ENCODE assay signal across 15 cellular contexts in genomic region chr3:130345487-130346079, GRCh38. TPM values are rescaled to one million over a fixed set of nuclear protein-coding genes. Genes with fewer than 3 reads are reported as not detected.
DNase-seq lines count a peak whose midpoint lies in the region; ATAC-seq, FAIRE-seq and TF ChIP-seq lines count a peak whose summit lies in the region.
"Had no signal": no experiment of that assay in that cellular context is flagged by ENCODE, and none has a peak within 500 bp of the region (broad histone marks: within the 10 kb centered on the region; RNA-seq: fewer than 3 reads in every experiment).

Gene COL6A5 (plus strand): TSS chr3:130345672. CDS start chr3:130373639, 27,967 bp downstream.

- H2AFZ ChIP-seq in SK-N-SH (ENCODE audit: low read depth) (no peak within 1 kb of the TSS), K562 (ENCODE audit: low read depth, low read length) (peak within 1 kb of the TSS; percentile 74)

- no peak for TF ChIP-seq POLR2A in K562 (conservative IDR thresholded peaks at IDR 0.05)
- no peak for TF ChIP-seq POLR2A in stomach (IDR thresholded peaks at IDR 0.05)
- TF ChIP-seq POLR2A in transverse colon (IDR thresholded peaks at IDR 0.05), result no peak

- in situ Hi-C loops in K562 (cut with MboI), result no loop called here
- in situ Hi-C loops in transverse colon (cut with MboI; ENCODE audit: low pct_ligation_motif_present in 1 of 4, low pct_unique_long_range_greater_than_20kb in 1 of 4, low sequenced_read_pairs in 3 of 4), result no loop called here

- no peak within 1 kb of the TSS for H3K9ac ChIP-seq in SK-N-SH
- H3K9ac ChIP-seq in K562 (ENCODE audit: insufficient read depth in 1 of 2, low read depth in 2 of 2, low read length in 2 of 2), result peak within 1 kb of the TSS; percentile 64 to 89

- FAIRE-seq in K562 (lab: Jason Lieb, UNC) (no peak), frontal cortex (lab: Jason Lieb, UNC) (no peak)
- FAIRE-seq: HTR-8/SVneo, keratinocyte had no signal

- no peaks in the 10 kb centered on the region for H3K9me2 ChIP-seq in SK-N-SH

- no peaks in the 10 kb centered on the region for H3K36me3 ChIP-seq in SK-N-SH (replicated peaks in 1 of 2; ENCODE audit: control insufficient read depth in 1 of 2, insufficient read depth in 2 of 2, low read length in 1 of 2)
- no peaks in the 10 kb centered on the region for H3K36me3 ChIP-seq in K562 (ENCODE audit: control insufficient read depth, insufficient read depth, low read length)
- no peaks in the 10 kb centered on the region for H3K36me3 ChIP-seq in stomach
- H3K36me3 ChIP-seq in transverse colon, result no peaks in the 10 kb centered on the region
- no peaks in the 10 kb centered on the region for H3K36me3 ChIP-seq in CD8-positive, alpha-beta memory T cell (ENCODE audit: insufficient read depth, low read length)
- H3K36me3 ChIP-seq: adrenal gland had no signal

- H3K4me1 ChIP-seq in SK-N-SH (ENCODE audit: control insufficient read depth in 1 of 2, insufficient read depth in 2 of 2, low read depth in 1 of 2, low read length in 1 of 2) (no peaks in the 10 kb centered on the region; a peak in 1 of 4 replicates), K562 (replicated peaks in 1 of 2; ENCODE audit: control insufficient read depth in 2 of 2, insufficient read depth in 2 of 2, low read length in 2 of 2) (peaks cover 4 to 40% of the 10 kb centered on the region in 2 experiments; a peak in 4 of 5 replicates), stomach (peaks cover 0 to 9% (median 4%) of the 10 kb centered on the region in 4 donors), transverse colon (no peaks in the 10 kb centered on the region)
- no peaks in the 10 kb centered on the region for H3K4me1 ChIP-seq in CD8-positive, alpha-beta memory T cell (ENCODE audit: insufficient read depth, low read length)
- H3K4me1 ChIP-seq: adrenal gland had no signal

- DNase-seq in SK-N-SH (peak; percentile 9), K562 (ENCODE audit: extremely low read depth in 1 of 4, low spot score in 3 of 4) (peak; percentile 10 to 80 (median 30)), iPS-NIHi11 (ENCODE audit: low spot score) (peak; percentile 43), stomach (no peak), frontal cortex (ENCODE audit: low spot score in 2 of 2) (no peak), transverse colon (no peak)
- no peak for DNase-seq in CD8-positive, alpha-beta memory T cell
- DNase-seq: adrenal gland; NCI-H187; stimulated activated CD4-positive, alpha-beta T cell treated with anti-CD3 and anti-CD28 coated beads, Interleukin-4, amount 100 ng/mL, for 4 hours; T-helper 9 cell had no signal

- no peaks in the 10 kb centered on the region for H3K36me3 Mint-ChIP-seq in CD8-positive, alpha-beta memory T cell

- H3K4me2 ChIP-seq in SK-N-SH (no peak within 1 kb of the TSS), K562 (ENCODE audit: insufficient read depth, low read length) (peak within 1 kb of the TSS; percentile 71)

- no TSS peak for BruUV-seq in K562 (replicated peaks; lab: Mats Ljungman, UMichigan)

- no peaks in the 10 kb centered on the region for H3K9me1 ChIP-seq in K562 (ENCODE audit: control insufficient read depth, insufficient read depth, low read length)

- 3% methylated on average over 24 of the region's 41 CpGs for WGBS in SK-N-SH (ENCODE audit: low lambda C conversion rate)
- 2% methylated on average over 18 of the region's 41 CpGs for WGBS in K562 (ENCODE audit: insufficient coverage, low coverage, missing lambda C conversion rate)
- WGBS in stomach, 5 donors, result 2 to 9% (median 5%) methylated on average over 7 to 41 of the region's 41 CpGs
- WGBS in transverse colon (ENCODE audit: low coverage in 1 of 2), 2 donors, result 21% methylated on average over 33 of the region's 41 CpGs; no CpG with 5 or more reads in 1 of the 2 donors

- H3K27ac Mint-ChIP-seq in CD8-positive, alpha-beta memory T cell, result no peak within 1 kb of the TSS

- POLR2A ChIA-PET in SK-N-SH (lab: Yijun Ruan, JAX) (no interaction called here), K562 (lab: Yijun Ruan, JAX) (interaction anchor here (1.0 kb wide), 1 partner anchor 54 kb away, joined by 4 read pairs; no protein-coding TSS in a partner anchor)
- POLR2A ChIA-PET in CD8-positive, alpha-beta memory T cell (lab: Charles Lee), result no interaction called here

- CTCF ChIA-PET in SK-N-SH (lab: Yijun Ruan, JAX), result interaction anchor here (0.6 to 1.4 kb wide), 2 partner anchors 11 to 37 kb away, joined by 3 read pairs; no protein-coding TSS in a partner anchor
- CTCF ChIA-PET in K562 (lab: Yijun Ruan, JAX; ENCODE audit: low intra/inter-chr PET ratio), result no interaction called here
- CTCF ChIA-PET in CD8-positive, alpha-beta memory T cell (lab: Charles Lee), result no interaction called here

- TF ChIP-seq EP300 in SK-N-SH (IDR thresholded peaks at IDR 0.05; ENCODE audit: borderline replicate concordance in 1 of 2, low read depth in 1 of 2, low read length in 1 of 2), result no peak
- peak; percentile 14; the same call in 1 of the 2 replicates for TF ChIP-seq EP300 in K562 (IDR thresholded peaks at IDR 0.05; ENCODE audit: low read length)
- TF ChIP-seq EP300 in stomach (IDR thresholded peaks at IDR 0.05), result no peak
- no peak for TF ChIP-seq EP300 in transverse colon (IDR thresholded peaks at IDR 0.05; ENCODE audit: low read depth)

- TF ChIP-seq CTCF in SK-N-SH (IDR thresholded peaks at IDR 0.05) (no peak), K562 (IDR thresholded peaks at IDR 0.05 in 2 of 3, conservative IDR thresholded peaks at IDR 0.05 in 1 of 3; ENCODE audit: insufficient read depth in 2 of 3, low read depth in 1 of 3, low read length in 3 of 3) (no peak), stomach (IDR thresholded peaks at IDR 0.05) (no peak), transverse colon (IDR thresholded peaks at IDR 0.05) (no peak)

- H3K9me3 ChIP-seq in SK-N-SH (no peaks in the 10 kb centered on the region), K562 (replicated peaks; ENCODE audit: control insufficient read depth, insufficient read depth, low read depth, low read length) (no peaks in the 10 kb centered on the region), stomach (no peaks in the 10 kb centered on the region), transverse colon (no peaks in the 10 kb centered on the region)
- no peaks in the 10 kb centered on the region for H3K9me3 ChIP-seq in CD8-positive, alpha-beta memory T cell (ENCODE audit: low read length)
- H3K9me3 ChIP-seq: adrenal gland had no signal

- H3K4me3 ChIP-seq in SK-N-SH (ENCODE audit: low read depth in 2 of 2, low read length in 1 of 2), result no peak within 1 kb of the TSS
- H3K4me3 ChIP-seq in K562, result peak within 1 kb of the TSS; percentile 59
- H3K4me3 ChIP-seq in stomach, result peak within 1 kb of the TSS in 3 of 4 donors; percentile 4 to 25 (median 5)
- H3K4me3 ChIP-seq in transverse colon, result no peak within 1 kb of the TSS
- H3K4me3 ChIP-seq in CD8-positive, alpha-beta memory T cell (ENCODE audit: low read length), result no peak within 1 kb of the TSS
- H3K4me3 ChIP-seq: adrenal gland had no signal

- no peaks in the 10 kb centered on the region for H3K4me1 Mint-ChIP-seq in CD8-positive, alpha-beta memory T cell

- peaks cover 15 to 68% of the 10 kb centered on the region in 2 donors for H3K27me3 Mint-ChIP-seq in CD8-positive, alpha-beta memory T cell

- no peaks in the 10 kb centered on the region for H3F3A ChIP-seq in SK-N-SH (replicated peaks; ENCODE audit: insufficient read depth)

- no peak within 1 kb of the TSS for H3K4me3 Mint-ChIP-seq in CD8-positive, alpha-beta memory T cell

- H3K79me2 ChIP-seq in SK-N-SH (ENCODE audit: insufficient read depth) (no peaks in the 10 kb centered on the region), K562 (ENCODE audit: control insufficient read depth, insufficient read depth, low read length) (peaks cover 34% of the 10 kb centered on the region)

- ATAC-seq in SK-N-SH treated with all-trans-retinoic acid at 6 μM for 48 hours (no peak), K562 (peak; percentile 83)

- H3K27ac ChIP-seq in SK-N-SH (ENCODE audit: low read depth in 2 of 2, low read length in 1 of 2) (no peak within 1 kb of the TSS), K562 (ENCODE audit: extremely low read depth, low read depth, low read length) (peak within 1 kb of the TSS; percentile 96), stomach (no peak within 1 kb of the TSS), transverse colon (no peak within 1 kb of the TSS)
- no peak within 1 kb of the TSS for H3K27ac ChIP-seq in CD8-positive, alpha-beta memory T cell (ENCODE audit: low read depth, low read length)
- H3K27ac ChIP-seq: adrenal gland had no signal

- H4K20me1 ChIP-seq in SK-N-SH (ENCODE audit: insufficient read depth) (no peaks in the 10 kb centered on the region), K562 (replicated peaks; ENCODE audit: control insufficient read depth, insufficient read depth, low read length) (no peaks in the 10 kb centered on the region)

- H3K27me3 ChIP-seq in SK-N-SH (ENCODE audit: insufficient read depth) (no peaks in the 10 kb centered on the region), K562 (ENCODE audit: control insufficient read depth in 2 of 2, insufficient read depth in 2 of 2, low read length in 2 of 2) (no peaks in the 10 kb centered on the region), stomach (peaks cover 0 to 31% (median 16%) of the 10 kb centered on the region in 3 donors), transverse colon (peaks cover 34% of the 10 kb centered on the region)
- H3K27me3 ChIP-seq in CD8-positive, alpha-beta memory T cell (ENCODE audit: insufficient read depth, low read length, poor library complexity, severe bottlenecking), result peaks cover 4% of the 10 kb centered on the region

- peaks cover 0 to 8% (median 7%) of the 10 kb centered on the region in 5 donors for H3K9me3 Mint-ChIP-seq in CD8-positive, alpha-beta memory T cell

- TF ChIP-seq RAD21 in SK-N-SH (IDR thresholded peaks at IDR 0.05; ENCODE audit: low read length) (no peak), K562 (CRISPR knock-in tag; conservative IDR thresholded peaks at IDR 0.05 in 1 of 2, IDR thresholded peaks at IDR 0.05 in 1 of 2) (no peak)

- intact Hi-C loops in K562 (cut with micrococcal nuclease) (loop anchor here (5.0 kb wide), 1 partner anchor 42 kb away; no protein-coding TSS in a partner anchor), stomach (cut with DNase I; ENCODE audit: low total_unique reads) (no loop called here), transverse colon (cut with DNase I; ENCODE audit: low total_unique reads) (no loop called here)

RNA-seq across cellular contexts. Expression of gene COL6A5, which starts in this region (rescaled TPM):
- polyA plus RNA-seq in SK-N-SH (2012; rRNA removed), result not detected in 2 replicates
- polyA plus RNA-seq in SK-N-SH (2012; cell fraction: cytosol; rRNA removed), result not detected in 2 replicates
- not detected in 2 replicates for polyA plus RNA-seq in SK-N-SH (2012; cell fraction: nucleus; rRNA removed)
- 14.8 and 40.0 TPM in 2 replicates for total RNA-seq in K562 (2011; cell fraction: chromatin; rRNA removed; ENCODE audit: low replicate concordance)
- 7.8 and 10.9 TPM in 2 replicates for total RNA-seq in K562 (2011; cell fraction: nucleolus; rRNA removed)
- total RNA-seq in K562 (2011; cell fraction: nucleoplasm; rRNA removed), result 12.6 and 15.3 TPM in 2 replicates
- 4.9 and 5.2 TPM in 2 replicates for total RNA-seq in K562 (2014; rRNA removed)
- 8.9 and 9.0 TPM in 2 replicates for total RNA-seq in K562 (2014; rRNA removed; fragmentation: Illumina TruSeq; extraction: Trizol)
- 9.6 and 9.8 TPM in 2 replicates for total RNA-seq in K562 (2015; rRNA removed; fragmentation: Illumina TruSeq; extraction: Trizol)
- total RNA-seq in K562 (2021), result 4.9 and 5.6 TPM in 2 replicates
- polyA plus RNA-seq in K562 (2011; rRNA removed), result 5.0 and 9.1 TPM in 2 replicates
- polyA plus RNA-seq in K562 (2011; cell fraction: cytosol; rRNA removed), result 1.9 and 2.1 TPM in 2 replicates
- polyA plus RNA-seq in K562 (2011; cell fraction: nucleus; rRNA removed), result 13.9 and 18.1 TPM in 2 replicates
- 3.6 and 3.9 TPM in 2 replicates for polyA plus RNA-seq in K562 (2012)
- polyA plus RNA-seq in K562 (2014; fragmentation: Illumina TruSeq; extraction: Trizol), result 7.0 and 9.7 TPM in 2 replicates
- polyA plus RNA-seq in K562 (2014; fragmentation: Nextera tagmentation; extraction: Ambion mirVana), result 1 to 10 TPM; 1.5 to 2.3 TPM
- polyA plus RNA-seq in K562 (2014; rRNA removed), result 5.4 and 6.0 TPM in 2 replicates
- polyA minus RNA-seq in K562 (2011; rRNA and poly(A)+ RNA removed), result 10.0 and 14.7 TPM in 2 replicates
- polyA minus RNA-seq in K562 (2011; cell fraction: cytosol; rRNA and poly(A)+ RNA removed), result 1.7 and 3.6 TPM in 2 replicates
- 13.2 and 15.4 TPM in 2 replicates for polyA minus RNA-seq in K562 (2011; cell fraction: nucleus; rRNA and poly(A)+ RNA removed)
- total RNA-seq in stomach, result 1 to 10 TPM in 1 of 5 donors, under 1 TPM in 2, not detected in 2; 0.45 to 3.3 (median 0.72) TPM
- polyA plus RNA-seq in stomach, result 1 to 10 TPM in 1 of 3 donors, under 1 TPM in 2; 0.05 to 1.7 (median 0.12) TPM
- total RNA-seq in frontal cortex, result under 0.01 TPM
- total RNA-seq in transverse colon, result not detected
- not detected for total RNA-seq in CD8-positive, alpha-beta memory T cell
- polyA plus RNA-seq in CD8-positive, alpha-beta memory T cell, result not detected
- polyA plus RNA-seq: adrenal gland, AG04450, keratinocyte had no signal

Comparison
In these comparisons a context has a peak if more than half of its experiments do, and no peak if none do; other contexts are left out.
1. Peak in DNase-seq in SK-N-SH; RNA of the gene not detected or under 1 TPM.
2. DNase-seq: peak in K562 (4 of 4) and iPS-NIHi11 (single experiment); none in stomach (single experiment), frontal cortex (0 of 2), transverse colon (single experiment) and CD8-positive, alpha-beta memory T cell (0 of 5).
3. H3K4me3 ChIP-seq: peak in K562 (single experiment) and stomach (3 of 4); none in SK-N-SH (0 of 2), transverse colon (0 of 4) and CD8-positive, alpha-beta memory T cell (single experiment).
4. Of the 27 proteins assayed by ChIP-seq in both K562 and SK-N-SH: peak only in K562: EP300, GATA2, NFIC and NRF1; only in SK-N-SH: none; in both: none; in neither: 22; mixed calls (peak in some experiments, not most) for 1.